ENCODE assay signal across 9 cellular contexts in the genomic region with DNA sequence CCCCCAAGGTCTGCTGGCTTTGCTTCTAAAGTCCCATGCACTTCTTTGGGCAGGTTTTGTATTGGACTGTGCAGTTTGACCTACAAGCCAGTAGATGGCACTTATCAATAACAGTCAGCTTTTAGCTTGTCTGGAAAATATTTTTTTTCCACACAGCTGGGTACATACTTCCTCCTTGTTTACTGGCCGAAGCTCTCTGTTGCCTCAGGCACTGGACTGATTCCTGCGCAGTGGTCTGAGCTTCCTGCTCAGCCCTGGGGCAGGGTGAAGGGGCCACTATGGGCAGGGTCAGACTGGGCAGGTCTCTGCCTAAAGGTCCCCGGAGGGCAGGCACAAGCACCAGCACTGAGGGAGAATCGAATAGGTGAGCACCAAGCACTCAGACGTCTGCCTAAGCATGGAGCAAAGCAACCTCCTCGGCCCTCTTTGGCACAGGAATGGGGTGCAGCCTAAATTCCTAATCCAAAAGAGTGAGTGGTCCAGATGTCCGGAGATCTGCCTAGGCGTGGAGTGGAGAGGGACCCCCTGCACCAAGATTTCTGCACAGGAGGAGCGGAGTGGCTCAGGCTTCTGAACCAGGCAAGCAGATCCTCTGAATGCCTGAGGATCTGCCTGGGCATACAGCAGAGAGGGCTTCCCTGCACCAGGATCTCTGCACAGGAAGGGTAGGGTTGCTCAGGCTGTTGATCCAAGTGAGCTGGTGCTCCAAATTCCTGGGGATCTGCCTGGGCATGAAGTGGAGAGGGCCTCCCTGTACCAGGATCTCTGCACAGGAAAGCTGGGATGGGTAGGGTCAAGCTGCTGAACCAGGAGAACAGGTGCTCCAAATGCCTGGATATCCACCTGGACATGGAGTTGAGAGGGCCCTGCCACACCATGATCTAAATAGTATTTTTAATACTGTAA.
A peak's percentile ranks its signal among the peaks of the same experiment; 100 is the strongest.
DNase-seq lines count a peak whose midpoint lies in the region; ATAC-seq, FAIRE-seq and TF ChIP-seq lines count a peak whose summit lies in the region.
"Had no signal": no experiment of that assay in that cellular context is flagged by ENCODE, and none has a peak within 500 bp of the region (broad histone marks: within the 10 kb centered on the region; RNA-seq: fewer than 3 reads in every experiment).

No MANE protein-coding gene starts in this region.

- H3K27ac Mint-ChIP-seq in WTC11 (peak overlapping the region; percentile 12; the same call in 1 of the 2 replicates), nephron progenitor cell (no peak overlapping the region)
- no peak overlapping the region for H3K27ac Mint-ChIP-seq in activated CD8-positive, alpha-beta memory T cell treated with anti-CD3 and anti-CD28 coated beads, Interleukin-2, amount 10 ng/mL, durations not matched to agents 7 days and 5 days
- H3K27ac Mint-ChIP-seq: activated CD4-positive, alpha-beta memory T cell treated with anti-CD3 and anti-CD28 coated beads for 36 hours had no signal

- CTCF ChIA-PET in WTC11 (lab: Charles Lee) = interaction anchor here (0.7 to 2.0 kb wide), 7 partner anchors 11 to 248 kb away, joined by 3 to 10 read pairs (median 6); no protein-coding TSS in a partner anchor
- CTCF ChIA-PET in activated CD8-positive, alpha-beta memory T cell treated with anti-CD3 and anti-CD28 coated beads, Interleukin-2, amount 10 ng/mL, durations not matched to agents 7 days and 5 days (lab: Charles Lee) = no interaction called here

- H3K27me3 Mint-ChIP-seq in WTC11 (ENCODE audit: low read depth) = peaks cover 15% of the 10 kb centered on the region
- H3K27me3 Mint-ChIP-seq in nephron progenitor cell (ENCODE audit: low read depth, poor library complexity) = peaks cover 23% of the 10 kb centered on the region
- H3K27me3 Mint-ChIP-seq in activated CD8-positive, alpha-beta memory T cell treated with anti-CD3 and anti-CD28 coated beads, Interleukin-2, amount 10 ng/mL, durations not matched to agents 7 days and 5 days = no peaks in the 10 kb centered on the region

- ATAC-seq in GM18511 (IDR thresholded peaks at IDR 0.05; ENCODE audit: unreplicated experiment) (peak; percentile 79), WTC11 (peak; percentile 91), GM21526 (IDR thresholded peaks at IDR 0.05; ENCODE audit: low FRiP score, unreplicated experiment) (no peak)
- ATAC-seq in activated CD8-positive, alpha-beta memory T cell treated with anti-CD3 and anti-CD28 coated beads, Interleukin-2, amount 10 ng/mL, durations not matched to agents 7 days and 5 days = no peak

- FAIRE-seq in GM19239 (lab: Jason Lieb, UNC) = no peak

- H3K4me3 Mint-ChIP-seq in WTC11 (no peak overlapping the region), nephron progenitor cell (no peak overlapping the region)
- no peak overlapping the region for H3K4me3 Mint-ChIP-seq in activated CD8-positive, alpha-beta memory T cell treated with anti-CD3 and anti-CD28 coated beads, Interleukin-2, amount 10 ng/mL, durations not matched to agents 7 days and 5 days
- H3K4me3 Mint-ChIP-seq: activated CD4-positive, alpha-beta memory T cell treated with anti-CD3 and anti-CD28 coated beads for 36 hours had no signal

- peaks cover 32% of the 10 kb centered on the region for H3K9me3 Mint-ChIP-seq in WTC11
- peaks cover 49% of the 10 kb centered on the region for H3K9me3 Mint-ChIP-seq in nephron progenitor cell
- H3K9me3 Mint-ChIP-seq in activated CD8-positive, alpha-beta memory T cell treated with anti-CD3 and anti-CD28 coated beads, Interleukin-2, amount 10 ng/mL, durations not matched to agents 7 days and 5 days (ENCODE audit: low read depth) = peaks cover 5% of the 10 kb centered on the region

- TF ChIP-seq CTCF in WTC11 (IDR thresholded peaks at IDR 0.05) (peak; percentile 9; the same call in 1 of the 2 replicates), nephron progenitor cell (IDR thresholded peaks at IDR 0.05) (peak; percentile 27)

- H3K4me1 Mint-ChIP-seq in WTC11 = 0 out of 2 replicates have a peak, but pooled peaks cover 3% of the 10 kb centered on the region
- H3K4me1 Mint-ChIP-seq in nephron progenitor cell = no peaks in the 10 kb centered on the region
- H3K4me1 Mint-ChIP-seq in activated CD8-positive, alpha-beta memory T cell treated with anti-CD3 and anti-CD28 coated beads, Interleukin-2, amount 10 ng/mL, durations not matched to agents 7 days and 5 days = no peaks in the 10 kb centered on the region

- POLR2A ChIA-PET in WTC11 (lab: Charles Lee) = no interaction called here

- peaks cover 24% of the 10 kb centered on the region for H3K36me3 Mint-ChIP-seq in WTC11
- peaks cover 4% of the 10 kb centered on the region for H3K36me3 Mint-ChIP-seq in nephron progenitor cell (ENCODE audit: low read depth)
- no peaks in the 10 kb centered on the region for H3K36me3 Mint-ChIP-seq in activated CD8-positive, alpha-beta memory T cell treated with anti-CD3 and anti-CD28 coated beads, Interleukin-2, amount 10 ng/mL, durations not matched to agents 7 days and 5 days
- H3K36me3 Mint-ChIP-seq: activated CD4-positive, alpha-beta memory T cell treated with anti-CD3 and anti-CD28 coated beads for 36 hours had no signal

- DNase-seq in HPDE6-E6E7 (ENCODE audit: extremely low spot score) = peak; percentile 11
- DNase-seq in WTC11 (ENCODE audit: low spot score) = no peak
- no peak for DNase-seq in nephron progenitor cell
- no peak for DNase-seq in activated CD8-positive, alpha-beta memory T cell treated with anti-CD3 and anti-CD28 coated beads, Interleukin-2, amount 10 ng/mL, durations not matched to agents 7 days and 5 days
- DNase-seq in AG08396 (ENCODE audit: low spot score) = no peak
- no peak for DNase-seq in GM19239 (ENCODE audit: insufficient read length, low spot score)
- DNase-seq: activated CD4-positive, alpha-beta memory T cell treated with anti-CD3 and anti-CD28 coated beads for 36 hours had no signal

TF ChIP-seq in WTC11, 78 proteins besides CTCF, POLR2A, EP300 and RAD21 (continues in another document):
- TF ChIP-seq OVOL2 (CRISPR knock-in tag; IDR thresholded peaks at IDR 0.05; ENCODE audit: borderline replicate concordance) (no peak), ZBTB21 (CRISPR knock-in tag; IDR thresholded peaks at IDR 0.05; ENCODE audit: borderline replicate concordance) (no peak), NR1H2 (CRISPR knock-in tag; IDR thresholded peaks at IDR 0.05) (no peak), FOXJ3 (CRISPR knock-in tag; IDR thresholded peaks at IDR 0.05; ENCODE audit: borderline replicate concordance) (no peak), GABPB1 (CRISPR knock-in tag; IDR thresholded peaks at IDR 0.05) (no peak), MLX (CRISPR knock-in tag; IDR thresholded peaks at IDR 0.05) (no peak), SMAD4 (CRISPR knock-in tag; IDR thresholded peaks at IDR 0.05) (no peak), ELF4 (CRISPR knock-in tag; IDR thresholded peaks at IDR 0.05; ENCODE audit: low read depth) (no peak), CREM (CRISPR knock-in tag; IDR thresholded peaks at IDR 0.05) (no peak), FOXK1 (CRISPR knock-in tag; IDR thresholded peaks at IDR 0.05) (no peak), ERG (CRISPR knock-in tag; IDR thresholded peaks at IDR 0.05) (no peak), RORB (CRISPR knock-in tag; IDR thresholded peaks at IDR 0.05) (no peak)
- TF ChIP-seq, protein P1, sequence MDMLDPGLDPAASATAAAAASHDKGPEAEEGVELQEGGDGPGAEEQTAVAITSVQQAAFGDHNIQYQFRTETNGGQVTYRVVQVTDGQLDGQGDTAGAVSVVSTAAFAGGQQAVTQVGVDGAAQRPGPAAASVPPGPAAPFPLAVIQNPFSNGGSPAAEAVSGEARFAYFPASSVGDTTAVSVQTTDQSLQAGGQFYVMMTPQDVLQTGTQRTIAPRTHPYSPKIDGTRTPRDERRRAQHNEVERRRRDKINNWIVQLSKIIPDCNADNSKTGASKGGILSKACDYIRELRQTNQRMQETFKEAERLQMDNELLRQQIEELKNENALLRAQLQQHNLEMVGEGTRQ (CRISPR knock-in tag; IDR thresholded peaks at IDR 0.05) = no peak
- TF ChIP-seq, protein P2, sequence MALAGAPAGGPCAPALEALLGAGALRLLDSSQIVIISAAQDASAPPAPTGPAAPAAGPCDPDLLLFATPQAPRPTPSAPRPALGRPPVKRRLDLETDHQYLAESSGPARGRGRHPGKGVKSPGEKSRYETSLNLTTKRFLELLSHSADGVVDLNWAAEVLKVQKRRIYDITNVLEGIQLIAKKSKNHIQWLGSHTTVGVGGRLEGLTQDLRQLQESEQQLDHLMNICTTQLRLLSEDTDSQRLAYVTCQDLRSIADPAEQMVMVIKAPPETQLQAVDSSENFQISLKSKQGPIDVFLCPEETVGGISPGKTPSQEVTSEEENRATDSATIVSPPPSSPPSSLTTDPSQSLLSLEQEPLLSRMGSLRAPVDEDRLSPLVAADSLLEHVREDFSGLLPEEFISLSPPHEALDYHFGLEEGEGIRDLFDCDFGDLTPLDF (CRISPR knock-in tag; IDR thresholded peaks at IDR 0.05) = no peak

Comparison
In these comparisons a context has a peak if more than half of its experiments do, and no peak if none do; other contexts are left out.
1. ATAC-seq: peak in GM18511 (single experiment) and WTC11 (single experiment); none in activated CD8-positive, alpha-beta memory T cell treated with anti-CD3 and anti-CD28 coated beads, Interleukin-2, amount 10 ng/mL, durations not matched to agents 7 days and 5 days (single experiment) and GM21526 (single experiment).